8 cellular contexts compared by ENCODE assay signal in the genomic region with DNA sequence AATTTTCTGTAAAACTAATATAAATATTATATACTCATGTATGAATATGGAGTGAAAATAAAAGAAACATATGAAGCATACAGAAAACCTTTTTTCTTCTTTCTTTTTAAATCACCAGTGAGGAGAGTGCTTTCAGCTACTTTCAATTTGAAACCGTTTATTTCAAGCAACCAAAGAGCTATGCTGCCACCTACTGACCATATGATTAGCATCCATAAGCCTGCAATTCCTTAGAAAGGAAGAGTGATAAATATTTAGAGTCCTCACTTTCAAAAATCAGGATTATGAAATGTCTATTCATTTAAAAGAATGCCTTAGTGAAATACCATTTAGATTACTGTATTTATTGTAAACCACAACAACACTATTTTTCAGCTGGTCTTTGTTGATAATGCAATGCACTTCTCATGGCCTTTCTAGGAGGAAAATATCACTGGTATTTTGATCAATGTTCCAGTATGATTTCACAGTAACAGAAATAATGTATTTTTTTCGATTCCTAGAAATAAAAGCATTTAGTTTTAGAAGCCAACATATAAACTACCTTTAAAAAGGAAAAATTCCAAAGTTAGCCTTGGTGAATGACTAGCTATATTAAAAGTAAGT.
DNase-seq lines count a peak whose midpoint lies in the region; ATAC-seq and TF ChIP-seq lines count a peak whose summit lies in the region.

No MANE protein-coding gene starts in this region.

- H2AFZ ChIP-seq in GM23338 (no peak overlapping the region), OCI-LY7 (ENCODE audit: low read length) (no peak overlapping the region)

- H3K36me3 Mint-ChIP-seq in GM23338 (ENCODE audit: low read depth) (no peaks in the 10 kb centered on the region), memory B cell (no peaks in the 10 kb centered on the region)
- no peaks in the 10 kb centered on the region for H3K36me3 Mint-ChIP-seq in activated CD8-positive, alpha-beta memory T cell treated with anti-CD3 and anti-CD28 coated beads, Interleukin-2, amount 10 ng/mL, durations not matched to agents 7 days and 5 days

- H3K4me3 Mint-ChIP-seq in GM23338 (no peak overlapping the region), memory B cell (no peak overlapping the region)
- no peak overlapping the region for H3K4me3 Mint-ChIP-seq in activated CD8-positive, alpha-beta memory T cell treated with anti-CD3 and anti-CD28 coated beads, Interleukin-2, amount 10 ng/mL, durations not matched to agents 7 days and 5 days

- H3K9me3 Mint-ChIP-seq in GM23338 = no peaks in the 10 kb centered on the region
- H3K9me3 Mint-ChIP-seq in memory B cell = no peaks in the 10 kb centered on the region
- no peaks in the 10 kb centered on the region for H3K9me3 Mint-ChIP-seq in activated CD8-positive, alpha-beta memory T cell treated with anti-CD3 and anti-CD28 coated beads, Interleukin-2, amount 10 ng/mL, durations not matched to agents 7 days and 5 days (ENCODE audit: low read depth)

- peak; percentile 85 to 97 for TF ChIP-seq CTCF in GM23338 (conservative IDR thresholded peaks at IDR 0.05; ENCODE audit: low read depth in 2 of 2)
- TF ChIP-seq CTCF in OCI-LY7 (conservative IDR thresholded peaks at IDR 0.05; ENCODE audit: low read length) = peak; percentile 93
- peak; percentile 40 for TF ChIP-seq CTCF in coronary artery (IDR thresholded peaks at IDR 0.05)

- POLR2A ChIA-PET in OCI-LY7 (lab: Charles Lee) = no interaction called here

- H3K4me2 ChIP-seq in GM23338 (no peak overlapping the region), OCI-LY7 (ENCODE audit: low read length) (no peak overlapping the region)

- H3K79me2 ChIP-seq in GM23338 (replicated peaks; ENCODE audit: insufficient read depth) (no peaks in the 10 kb centered on the region), OCI-LY7 (ENCODE audit: insufficient read depth, low read depth, low read length) (no peaks in the 10 kb centered on the region)

- CTCF ChIA-PET in OCI-LY7 (lab: Charles Lee; ENCODE audit: unreplicated experiment) = no interaction called here
- CTCF ChIA-PET in activated CD8-positive, alpha-beta memory T cell treated with anti-CD3 and anti-CD28 coated beads, Interleukin-2, amount 10 ng/mL, durations not matched to agents 7 days and 5 days (lab: Charles Lee) = interaction anchor here (0.6 to 0.8 kb wide), 2 partner anchors 37 to 148 kb away, joined by 3 to 4 read pairs; no protein-coding TSS in a partner anchor

- H3K27me3 ChIP-seq in GM23338 (ENCODE audit: insufficient read depth) = no peaks in the 10 kb centered on the region

- no peak overlapping the region for H3K4me3 ChIP-seq in GM23338
- no peak overlapping the region for H3K4me3 ChIP-seq in OCI-LY7 (ENCODE audit: low read depth, low read length, poor library complexity, severe bottlenecking)
- no peak overlapping the region for H3K4me3 ChIP-seq in coronary artery

- H3K4me1 Mint-ChIP-seq in GM23338 = peaks cover 8% of the 10 kb centered on the region
- no peaks in the 10 kb centered on the region for H3K4me1 Mint-ChIP-seq in memory B cell
- H3K4me1 Mint-ChIP-seq in activated CD8-positive, alpha-beta memory T cell treated with anti-CD3 and anti-CD28 coated beads, Interleukin-2, amount 10 ng/mL, durations not matched to agents 7 days and 5 days = no peaks in the 10 kb centered on the region

- DNase-seq in stimulated activated CD4-positive, alpha-beta T cell treated with anti-CD3 and anti-CD28 coated beads, Interleukin-4, amount 100 ng/mL, for 24 hours = peak; percentile 20
- DNase-seq in stimulated activated CD4-positive, alpha-beta T cell treated with anti-CD3 and anti-CD28 coated beads, Interleukin-2, amount 100 ng/mL, for 24 hours = no peak
- DNase-seq in GM23338 (ENCODE audit: low spot score) (peak; percentile 89), KBM-7 (peak; percentile 52), OCI-LY7 (ENCODE audit: low spot score) (peak; percentile 64), coronary artery (ENCODE audit: low spot score) (no peak), memory B cell (ENCODE audit: low spot score in 2 of 2) (no peak)
- no peak for DNase-seq in activated CD8-positive, alpha-beta memory T cell treated with anti-CD3 and anti-CD28 coated beads, Interleukin-2, amount 10 ng/mL, durations not matched to agents 7 days and 5 days

- peak; percentile 78 for ATAC-seq in GM23338
- peak; percentile 34 for ATAC-seq in memory B cell (ENCODE audit: low read depth)
- no peak for ATAC-seq in activated CD8-positive, alpha-beta memory T cell treated with anti-CD3 and anti-CD28 coated beads, Interleukin-2, amount 10 ng/mL, durations not matched to agents 7 days and 5 days

- H3F3A ChIP-seq in GM23338 (replicated peaks; ENCODE audit: low read depth) = no peaks in the 10 kb centered on the region

- H4K20me1 ChIP-seq in GM23338 (replicated peaks; ENCODE audit: insufficient read depth) (no peaks in the 10 kb centered on the region), OCI-LY7 (ENCODE audit: insufficient read depth, low read length) (no peaks in the 10 kb centered on the region; the same call in 1 of the 2 replicates)

- H3K27ac Mint-ChIP-seq in GM23338 (no peak overlapping the region), memory B cell (no peak overlapping the region)
- no peak overlapping the region for H3K27ac Mint-ChIP-seq in activated CD8-positive, alpha-beta memory T cell treated with anti-CD3 and anti-CD28 coated beads, Interleukin-2, amount 10 ng/mL, durations not matched to agents 7 days and 5 days

- H3K27ac ChIP-seq in GM23338 (ENCODE audit: low read depth) = no peak overlapping the region
- H3K27ac ChIP-seq in OCI-LY7 (ENCODE audit: low read depth, low read length, poor library complexity, severe bottlenecking) = no peak overlapping the region
- H3K27ac ChIP-seq in coronary artery = no peak overlapping the region

- in situ Hi-C loops in KBM-7 (cut with MboI; ENCODE audit: low pct_unique_long_range_greater_than_20kb, low sequenced_read_pairs) = no loop called here

- H3K9me3 ChIP-seq in OCI-LY7 (ENCODE audit: low read length) = no peaks in the 10 kb centered on the region

- intact Hi-C loops in OCI-LY7 (cut with micrococcal nuclease; ENCODE audit: unreplicated experiment) = loop anchor here (5.0 kb wide), 1 partner anchor 1492 kb away; no protein-coding TSS in a partner anchor

- H3K9me2 ChIP-seq in GM23338 (ENCODE audit: insufficient read depth) = no peaks in the 10 kb centered on the region
- no peaks in the 10 kb centered on the region for H3K9me2 ChIP-seq in OCI-LY7 (ENCODE audit: insufficient read depth, low read length)

- H3K4me1 ChIP-seq in GM23338 (ENCODE audit: insufficient read depth) (no peaks in the 10 kb centered on the region), OCI-LY7 (ENCODE audit: insufficient read depth, low read length, poor library complexity, severe bottlenecking) (no peaks in the 10 kb centered on the region)

- H3K27me3 Mint-ChIP-seq in GM23338 (ENCODE audit: insufficient read depth, low read depth, poor library complexity) (no peaks in the 10 kb centered on the region), memory B cell (no peaks in the 10 kb centered on the region)
- no peaks in the 10 kb centered on the region for H3K27me3 Mint-ChIP-seq in activated CD8-positive, alpha-beta memory T cell treated with anti-CD3 and anti-CD28 coated beads, Interleukin-2, amount 10 ng/mL, durations not matched to agents 7 days and 5 days

- no peaks in the 10 kb centered on the region for H3K36me3 ChIP-seq in GM23338 (ENCODE audit: insufficient read depth)
- H3K36me3 ChIP-seq in OCI-LY7 (ENCODE audit: insufficient read depth, low read length) = no peaks in the 10 kb centered on the region

- BruUV-seq in OCI-LY7 (replicated peaks; lab: Mats Ljungman, UMichigan) = no TSS peak

TF ChIP-seq in GM23338, 12 proteins besides CTCF, POLR2A, EP300 and RAD21 (continues in another document):
- TF ChIP-seq JUNB (IDR thresholded peaks at IDR 0.05; ENCODE audit: unreplicated experiment) = no peak
- no peak for TF ChIP-seq EZH2 (IDR thresholded peaks at IDR 0.05; ENCODE audit: low read depth, unreplicated experiment)
- TF ChIP-seq STAT1 (IDR thresholded peaks at IDR 0.05; ENCODE audit: unreplicated experiment) = no peak
- TF ChIP-seq ZNF114 (CRISPR knock-in tag; IDR thresholded peaks at IDR 0.05) = no peak
- no peak for TF ChIP-seq NANOG (IDR thresholded peaks at IDR 0.05; ENCODE audit: borderline replicate concordance)
- TF ChIP-seq POLR2AphosphoS5 (IDR thresholded peaks at IDR 0.05; ENCODE audit: low read depth) = no peak
- TF ChIP-seq CREB1 (CRISPR knock-in tag; IDR thresholded peaks at IDR 0.05; ENCODE audit: low read depth) = no peak
- TF ChIP-seq, protein P1, sequence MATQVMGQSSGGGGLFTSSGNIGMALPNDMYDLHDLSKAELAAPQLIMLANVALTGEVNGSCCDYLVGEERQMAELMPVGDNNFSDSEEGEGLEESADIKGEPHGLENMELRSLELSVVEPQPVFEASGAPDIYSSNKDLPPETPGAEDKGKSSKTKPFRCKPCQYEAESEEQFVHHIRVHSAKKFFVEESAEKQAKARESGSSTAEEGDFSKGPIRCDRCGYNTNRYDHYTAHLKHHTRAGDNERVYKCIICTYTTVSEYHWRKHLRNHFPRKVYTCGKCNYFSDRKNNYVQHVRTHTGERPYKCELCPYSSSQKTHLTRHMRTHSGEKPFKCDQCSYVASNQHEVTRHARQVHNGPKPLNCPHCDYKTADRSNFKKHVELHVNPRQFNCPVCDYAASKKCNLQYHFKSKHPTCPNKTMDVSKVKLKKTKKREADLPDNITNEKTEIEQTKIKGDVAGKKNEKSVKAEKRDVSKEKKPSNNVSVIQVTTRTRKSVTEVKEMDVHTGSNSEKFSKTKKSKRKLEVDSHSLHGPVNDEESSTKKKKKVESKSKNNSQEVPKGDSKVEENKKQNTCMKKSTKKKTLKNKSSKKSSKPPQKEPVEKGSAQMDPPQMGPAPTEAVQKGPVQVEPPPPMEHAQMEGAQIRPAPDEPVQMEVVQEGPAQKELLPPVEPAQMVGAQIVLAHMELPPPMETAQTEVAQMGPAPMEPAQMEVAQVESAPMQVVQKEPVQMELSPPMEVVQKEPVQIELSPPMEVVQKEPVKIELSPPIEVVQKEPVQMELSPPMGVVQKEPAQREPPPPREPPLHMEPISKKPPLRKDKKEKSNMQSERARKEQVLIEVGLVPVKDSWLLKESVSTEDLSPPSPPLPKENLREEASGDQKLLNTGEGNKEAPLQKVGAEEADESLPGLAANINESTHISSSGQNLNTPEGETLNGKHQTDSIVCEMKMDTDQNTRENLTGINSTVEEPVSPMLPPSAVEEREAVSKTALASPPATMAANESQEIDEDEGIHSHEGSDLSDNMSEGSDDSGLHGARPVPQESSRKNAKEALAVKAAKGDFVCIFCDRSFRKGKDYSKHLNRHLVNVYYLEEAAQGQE (IDR thresholded peaks at IDR 0.05; ENCODE audit: unreplicated experiment) = no peak
- TF ChIP-seq, protein P2, sequence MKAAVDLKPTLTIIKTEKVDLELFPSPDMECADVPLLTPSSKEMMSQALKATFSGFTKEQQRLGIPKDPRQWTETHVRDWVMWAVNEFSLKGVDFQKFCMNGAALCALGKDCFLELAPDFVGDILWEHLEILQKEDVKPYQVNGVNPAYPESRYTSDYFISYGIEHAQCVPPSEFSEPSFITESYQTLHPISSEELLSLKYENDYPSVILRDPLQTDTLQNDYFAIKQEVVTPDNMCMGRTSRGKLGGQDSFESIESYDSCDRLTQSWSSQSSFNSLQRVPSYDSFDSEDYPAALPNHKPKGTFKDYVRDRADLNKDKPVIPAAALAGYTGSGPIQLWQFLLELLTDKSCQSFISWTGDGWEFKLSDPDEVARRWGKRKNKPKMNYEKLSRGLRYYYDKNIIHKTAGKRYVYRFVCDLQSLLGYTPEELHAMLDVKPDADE (IDR thresholded peaks at IDR 0.05) = no peak

Comparison
In these comparisons a context has a peak if more than half of its experiments do, and no peak if none do; other contexts are left out.
1. DNase-seq: peak in stimulated activated CD4-positive, alpha-beta T cell treated with anti-CD3 and anti-CD28 coated beads, Interleukin-4, amount 100 ng/mL, for 24 hours (single experiment), GM23338 (single experiment), KBM-7 (single experiment) and OCI-LY7 (single experiment); none in stimulated activated CD4-positive, alpha-beta T cell treated with anti-CD3 and anti-CD28 coated beads, Interleukin-2, amount 100 ng/mL, for 24 hours (0 of 2), coronary artery (single experiment), memory B cell (0 of 2) and activated CD8-positive, alpha-beta memory T cell treated with anti-CD3 and anti-CD28 coated beads, Interleukin-2, amount 10 ng/mL, durations not matched to agents 7 days and 5 days (single experiment).
2. CTCF ChIP-seq: peak in every context shown above with its lines; median percentile 93 in OCI-LY7; 91 in GM23338; 40 in coronary artery.